ENCODE assay signal across 16 cellular contexts in the genomic region with DNA sequence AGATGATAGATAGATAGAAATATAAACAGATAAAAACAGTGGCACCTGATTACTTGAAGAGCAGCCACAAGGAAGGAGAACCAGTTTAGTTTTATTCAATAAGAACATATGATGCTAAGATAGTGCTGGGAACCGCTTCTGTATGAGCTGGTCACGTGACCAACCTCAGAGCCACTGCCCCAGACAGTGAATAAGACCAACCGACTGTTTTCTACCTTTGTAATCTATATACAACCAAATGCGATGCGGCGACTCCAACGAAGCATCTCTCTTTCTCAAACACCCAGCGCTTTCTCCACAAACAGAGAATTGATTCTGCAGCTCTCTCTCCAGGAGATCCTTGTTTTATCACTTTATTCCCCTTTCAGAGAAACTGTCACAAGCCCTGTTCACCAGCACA. TPM values are rescaled to one million over a fixed set of nuclear protein-coding genes. Genes with fewer than 3 reads are reported as not detected.
DNase-seq lines count a peak whose midpoint lies in the region; TF ChIP-seq lines count a peak whose summit lies in the region.
"Had no signal": no experiment of that assay in that cellular context is flagged by ENCODE, and none has a peak within 500 bp of the region (broad histone marks: within the 10 kb centered on the region; RNA-seq: fewer than 3 reads in every experiment).

No MANE protein-coding gene starts in this region.

- WGBS in testis, 2 donors: 34 to 43% methylated on average over 8 of the region's 8 CpGs

- H3K4me3 Mint-ChIP-seq in immature natural killer cell: no peak overlapping the region
- H3K4me3 Mint-ChIP-seq: activated CD8-positive, alpha-beta T cell treated with anti-CD3 and anti-CD28 coated beads, Interleukin-2, amount 10 ng/mL, durations not matched to agents 7 days and 5 days; activated naive CD8-positive, alpha-beta T cell had no signal

- H3K4me1 ChIP-seq in testis (peaks cover 6% of the 10 kb centered on the region), breast epithelium (no peaks in the 10 kb centered on the region)

- peaks cover 0 to 2% (median 0%) of the 10 kb centered on the region in 6 donors for H3K9me3 Mint-ChIP-seq in immature natural killer cell

- no peaks in the 10 kb centered on the region for H3K4me1 Mint-ChIP-seq in immature natural killer cell

- no peaks in the 10 kb centered on the region for H3K36me3 ChIP-seq in testis (ENCODE audit: low read depth, missing control alignments)
- no peaks in the 10 kb centered on the region for H3K36me3 ChIP-seq in breast epithelium
- H3K36me3 ChIP-seq: MG63 had no signal

- H3K9me3 ChIP-seq in testis (no peaks in the 10 kb centered on the region), breast epithelium (no peaks in the 10 kb centered on the region)
- H3K9me3 ChIP-seq: MG63 had no signal

- H3K27ac Mint-ChIP-seq in immature natural killer cell: peak overlapping the region in 1 of 6 donors; percentile 33
- H3K27ac Mint-ChIP-seq: activated CD8-positive, alpha-beta T cell treated with anti-CD3 and anti-CD28 coated beads, Interleukin-2, amount 10 ng/mL, durations not matched to agents 7 days and 5 days; activated naive CD8-positive, alpha-beta T cell had no signal

- TF ChIP-seq POLR2A in testis (IDR thresholded peaks at IDR 0.05): no peak
- TF ChIP-seq POLR2A in breast epithelium (IDR thresholded peaks at IDR 0.05): no peak

- peaks cover 2 to 17% (median 6%) of the 10 kb centered on the region in 3 donors for H3K27me3 Mint-ChIP-seq in immature natural killer cell (ENCODE audit: low read depth in 3 of 3)

- peak; percentile 38 for DNase-seq in NCI-H1092 treated with DMSO at 0.1 percent for 48 hours (lab: John Stamatoyannopoulos, UW)
- DNase-seq in NCI-H1092 (lab: John Stamatoyannopoulos, UW): no peak
- peak; percentile 23 to 47 for DNase-seq in cardiac fibroblast (ENCODE audit: low read depth in 2 of 2)
- peak; percentile 68 for DNase-seq in left kidney (ENCODE audit: low read depth, low spot score)
- peak; percentile 75 for DNase-seq in testis
- DNase-seq in breast epithelium (ENCODE audit: low spot score in 2 of 2): no peak
- DNase-seq in immature natural killer cell: no peak
- DNase-seq in cortex of kidney (lab: John Stamatoyannopoulos, UW): no peak
- DNase-seq: activated CD8-positive, alpha-beta T cell treated with anti-CD3 and anti-CD28 coated beads, Interleukin-2, amount 10 ng/mL, durations not matched to agents 7 days and 5 days; DMS 273 treated with DMSO at 0.1 percent for 48 hours; kidney glomerular epithelial cell; MG63 had no signal

- peak overlapping the region in 1 of 2 donors; percentile 5 for H3K27ac ChIP-seq in testis
- H3K27ac ChIP-seq in breast epithelium: no peak overlapping the region
- H3K27ac ChIP-seq: 22Rv1, epithelial cell of prostate had no signal

- intact Hi-C loops in testis (cut with DNase I; ENCODE audit: low total_unique reads) (no loop called here), breast epithelium (cut with DNase I; ENCODE audit: low total_unique reads) (no loop called here)

- no peaks in the 10 kb centered on the region for H3K36me3 Mint-ChIP-seq in immature natural killer cell
- H3K36me3 Mint-ChIP-seq: activated naive CD8-positive, alpha-beta T cell had no signal

- H3K4me3 ChIP-seq in cardiac fibroblast (replicated peaks in 1 of 2; ENCODE audit: low read depth in 2 of 2, low read length in 2 of 2) (no peak overlapping the region), testis (peak overlapping the region in 1 of 2 donors; percentile 11), breast epithelium (no peak overlapping the region)
- H3K4me3 ChIP-seq: MG63 had no signal

- H3K27me3 ChIP-seq in testis: no peaks in the 10 kb centered on the region
- H3K27me3 ChIP-seq in breast epithelium: no peaks in the 10 kb centered on the region
- H3K27me3 ChIP-seq: MG63 had no signal

- TF ChIP-seq CTCF in cardiac fibroblast (IDR thresholded peaks at IDR 0.05; ENCODE audit: low read depth, low read length): no peak
- TF ChIP-seq CTCF in testis (IDR thresholded peaks at IDR 0.05): no peak
- TF ChIP-seq CTCF in breast epithelium (IDR thresholded peaks at IDR 0.05): no peak

RNA-seq across cellular contexts. Expression of a gene that starts 55.5 kb away (rescaled TPM):
- total RNA-seq in testis: 100 to 1,000 TPM; 109 to 133 TPM
- polyA plus RNA-seq in testis (ENCODE audit: insufficient read depth, low read depth, low replicate concordance): 57.4 TPM
- total RNA-seq in breast epithelium: 10 to 100 TPM; 11.1 to 69.3 (median 16.1) TPM
- under 1 TPM in 1 of 3 donors, not detected in 2; 0.03 TPM for polyA plus RNA-seq in immature natural killer cell
- total RNA-seq: OCI-LY7 had no signal

Comparison
In these comparisons a context has a peak if more than half of its experiments do, and no peak if none do; other contexts are left out.
1. DNase-seq: peak in NCI-H1092 treated with DMSO at 0.1 percent for 48 hours (single experiment), cardiac fibroblast (2 of 2), left kidney (single experiment) and testis (single experiment); none in NCI-H1092 (single experiment), breast epithelium (0 of 2), immature natural killer cell (0 of 3) and cortex of kidney (single experiment).